In genomic region chr1:85933901-85934300, GRCh38 we compare ENCODE assay signal across 16 cellular contexts.
"Had no signal": no experiment of that assay in that cellular context is flagged by ENCODE, and none has a peak within 500 bp of the region (broad histone marks: within the 10 kb centered on the region; RNA-seq: fewer than 3 reads in every experiment).

No MANE protein-coding gene starts in this region.

- H3K27me3 ChIP-seq: colonic mucosa, gastrocnemius medialis, heart right ventricle, neutrophil, tibial artery had no signal

- H3K9me3 ChIP-seq: colonic mucosa, gastrocnemius medialis, heart right ventricle, neutrophil, tibial artery had no signal

- H3K4me3 ChIP-seq: colonic mucosa, gastrocnemius medialis, heart right ventricle, skin epidermis, tibial artery had no signal

- H3K4me1 ChIP-seq: colonic mucosa, gastrocnemius medialis, heart right ventricle, tibial artery had no signal

- DNase-seq: activated CD4-positive, alpha-beta T cell treated with anti-CD3 and anti-CD28 coated beads, Interleukin-2, amount 50 U/mL, for 1 hour; activated naive CD4-positive, alpha-beta T cell treated with Interleukin-2 at 50 U/mL for 16 hours; activated naive CD8-positive, alpha-beta T cell treated with anti-CD3 and anti-CD28 coated beads, Interleukin-2, amount 50 U/mL, for 24 hours; central memory CD4-positive, alpha-beta T cell; colonic mucosa; gastrocnemius medialis; heart right ventricle; natural killer cell; stimulated activated CD4-positive, alpha-beta T cell treated with anti-CD3 and anti-CD28 coated beads, Interleukin-15, amount 100 ng/mL, for 24 hours; stimulated activated CD4-positive, alpha-beta T cell treated with anti-CD3 and anti-CD28 coated beads, Interleukin-4, amount 100 ng/mL, for 1 hour; stimulated activated naive CD4-positive, alpha-beta T cell had no signal

- H3K36me3 ChIP-seq: colonic mucosa, gastrocnemius medialis, heart right ventricle, neutrophil, tibial artery had no signal

- H3K27ac ChIP-seq: colonic mucosa, gastrocnemius medialis, heart right ventricle, neutrophil, tibial artery had no signal

- ATAC-seq: activated CD4-positive, CD25-positive, alpha-beta regulatory T cell treated with anti-CD3 and anti-CD28 coated beads, Interleukin-2, amount 50 U/mL, for 24 hours; activated naive CD8-positive, alpha-beta T cell treated with anti-CD3 and anti-CD28 coated beads, Interleukin-2, amount 50 U/mL, for 24 hours; esophagus mucosa; gastrocnemius medialis; natural killer cell had no signal
